8 cellular contexts compared by ENCODE assay signal in genomic region chr16:70738083-70738977, GRCh38. TPM values are rescaled to one million over a fixed set of nuclear protein-coding genes. Genes with fewer than 3 reads are reported as not detected.
DNase-seq lines count a peak whose midpoint lies in the region; ATAC-seq and TF ChIP-seq lines count a peak whose summit lies in the region.

No MANE protein-coding gene starts in this region.

- no peaks in the 10 kb centered on the region for H3K79me1 ChIP-seq in H9 (ENCODE audit: insufficient read depth, low read depth, low read length, poor library complexity, severe bottlenecking)

- in situ Hi-C loops in G401 (cut with HindIII; ENCODE audit: low sequenced_read_pairs): no loop called here

- no peak overlapping the region for H3K18ac ChIP-seq in H9 (ENCODE audit: insufficient read length, low read depth, low read length)

- H3K14ac ChIP-seq in H9 (ENCODE audit: insufficient read depth, low read length): no peak overlapping the region; the same call in 1 of the 2 replicates

- TF ChIP-seq EP300 in SK-N-SH (IDR thresholded peaks at IDR 0.05; ENCODE audit: borderline replicate concordance in 1 of 2, low read depth in 1 of 2, low read length in 1 of 2): no peak

- H3K27me3 ChIP-seq in CD8-positive, alpha-beta T cell (ENCODE audit: insufficient read depth, low read length): no peaks in the 10 kb centered on the region
- H3K27me3 ChIP-seq in H9 (ENCODE audit: insufficient read depth, low read length) (no peaks in the 10 kb centered on the region), SK-N-SH (ENCODE audit: insufficient read depth) (no peaks in the 10 kb centered on the region), upper lobe of right lung (no peaks in the 10 kb centered on the region)

- H4K5ac ChIP-seq in H9 (ENCODE audit: insufficient read length, low read depth, low read length): no peak overlapping the region

- no peaks in the 10 kb centered on the region for H3K9me3 Mint-ChIP-seq in CD8-positive, alpha-beta T cell
- H3K9me3 Mint-ChIP-seq in H9: peaks cover under 1 to 4% of the 10 kb centered on the region in 2 experiments; a peak in 3 of 5 replicates

- H3K23ac ChIP-seq in H9 (ENCODE audit: insufficient read length, low read depth, low read length): no peak overlapping the region

- TF ChIP-seq CTCF in CD8-positive, alpha-beta T cell (IDR thresholded peaks at IDR 0.05): peak; percentile 25
- TF ChIP-seq CTCF in H9 (conservative IDR thresholded peaks at IDR 0.05): peak; percentile 74
- peak; percentile 67 for TF ChIP-seq CTCF in SK-N-SH (IDR thresholded peaks at IDR 0.05)
- peak; percentile 72 for TF ChIP-seq CTCF in upper lobe of right lung (IDR thresholded peaks at IDR 0.05)

- CTCF ChIA-PET in CD8-positive, alpha-beta T cell (lab: Charles Lee): interaction anchor here (0.7 to 1.9 kb wide), 8 partner anchors 29 to 415 kb away, joined by 3 to 13 read pairs (median 4); no protein-coding TSS in a partner anchor
- CTCF ChIA-PET in SK-N-SH (lab: Yijun Ruan, JAX): interaction anchor here (0.5 to 4.0 kb wide), 24 partner anchors 11 to 99 kb away, joined by 3 to 33 read pairs (median 6); no protein-coding TSS in a partner anchor

- H3K9ac ChIP-seq in H9 (ENCODE audit: extremely low read depth, insufficient read length, low read length) (no peak overlapping the region), SK-N-SH (peak overlapping the region; percentile 30; the same call in 1 of the 2 replicates)

- intact Hi-C loops in CD8-positive, alpha-beta T cell (cut with DNase I, micrococcal nuclease): loop anchor here in 1 of 2 experiments (5.0 kb wide), 2 partner anchors 41 to 216 kb away; partner anchors contain the start of genes COG4 and SF3B3
- intact Hi-C loops in upper lobe of right lung (cut with DNase I): no loop called here

- peak overlapping the region; percentile 89 for H3K27ac ChIP-seq in CD8-positive, alpha-beta T cell (ENCODE audit: low read depth, low read length)
- H3K27ac ChIP-seq in H9 (ENCODE audit: insufficient read length, low read depth, low read length): no peak overlapping the region
- peak overlapping the region; percentile 87 to 99 for H3K27ac ChIP-seq in SK-N-SH (ENCODE audit: low read depth in 2 of 2, low read length in 1 of 2)
- peak overlapping the region; percentile 84 for H3K27ac ChIP-seq in upper lobe of right lung

- no peaks in the 10 kb centered on the region for H3F3A ChIP-seq in SK-N-SH (replicated peaks; ENCODE audit: insufficient read depth)

- no peaks in the 10 kb centered on the region for H3K9me2 ChIP-seq in SK-N-SH

- peak overlapping the region; percentile 77 for H3K4me3 Mint-ChIP-seq in CD8-positive, alpha-beta T cell
- no peak overlapping the region; a peak in 1 of 5 replicates for H3K4me3 Mint-ChIP-seq in H9

- H3K4me1 ChIP-seq in CD8-positive, alpha-beta T cell (ENCODE audit: insufficient read depth, low read length): peaks cover 67% of the 10 kb centered on the region
- H3K4me1 ChIP-seq in H9 (ENCODE audit: insufficient read depth, low read length): peaks cover 6% of the 10 kb centered on the region; the same call in 1 of the 2 replicates
- H3K4me1 ChIP-seq in SK-N-SH (ENCODE audit: control insufficient read depth in 1 of 2, insufficient read depth in 2 of 2, low read depth in 1 of 2, low read length in 1 of 2): peaks cover 26 to 64% of the 10 kb centered on the region in 2 experiments
- H3K4me1 ChIP-seq in upper lobe of right lung: peaks cover 63% of the 10 kb centered on the region

- H3K4me3 ChIP-seq in CD8-positive, alpha-beta T cell (ENCODE audit: low read depth, low read length): peak overlapping the region; percentile 25
- H3K4me3 ChIP-seq in SK-N-SH (ENCODE audit: low read depth in 2 of 2, low read length in 1 of 2) (no peak overlapping the region), upper lobe of right lung (peak overlapping the region; percentile 21)

- no peaks in the 10 kb centered on the region for H4K20me1 ChIP-seq in H9 (ENCODE audit: control insufficient read depth, insufficient read depth, insufficient read length)
- H4K20me1 ChIP-seq in SK-N-SH (ENCODE audit: insufficient read depth): no peaks in the 10 kb centered on the region

- peaks cover 5% of the 10 kb centered on the region for H3K36me3 ChIP-seq in CD8-positive, alpha-beta T cell (ENCODE audit: insufficient read depth, low read length)
- H3K36me3 ChIP-seq in SK-N-SH (replicated peaks in 1 of 2; ENCODE audit: control insufficient read depth in 1 of 2, insufficient read depth in 2 of 2, low read length in 1 of 2) (peaks cover 0 to 4% of the 10 kb centered on the region in 2 experiments), upper lobe of right lung (peaks cover 7% of the 10 kb centered on the region)

- TF ChIP-seq RAD21 in SK-N-SH (IDR thresholded peaks at IDR 0.05; ENCODE audit: low read length): peak; percentile 69

- H2AFZ ChIP-seq in H9 (ENCODE audit: low read length): no peak overlapping the region
- no peak overlapping the region for H2AFZ ChIP-seq in SK-N-SH (ENCODE audit: low read depth)

- H3T11ph ChIP-seq in H9 (ENCODE audit: low read length): no peak overlapping the region

- H2BK12ac ChIP-seq in H9 (ENCODE audit: insufficient read length, low read depth, low read length): no peak overlapping the region

- H4K8ac ChIP-seq in H9 (replicated peaks; ENCODE audit: insufficient read length, low read depth, low read length): no peak overlapping the region

- no peaks in the 10 kb centered on the region for H3K9me3 ChIP-seq in CD8-positive, alpha-beta T cell (ENCODE audit: low read length)
- H3K9me3 ChIP-seq in H9 (ENCODE audit: control insufficient read depth, low read depth, low read length) (no peaks in the 10 kb centered on the region), SK-N-SH (no peaks in the 10 kb centered on the region), upper lobe of right lung (no peaks in the 10 kb centered on the region)

- no peak overlapping the region for H2BK5ac ChIP-seq in H9 (ENCODE audit: insufficient read length, low read length)

- no peaks in the 10 kb centered on the region for H3K23me2 ChIP-seq in H9 (ENCODE audit: insufficient read length, low read depth, low read length, poor library complexity, severe bottlenecking)

- no peak overlapping the region for H3K4ac ChIP-seq in H9 (ENCODE audit: low read depth, low read length)

- H3K27ac Mint-ChIP-seq in CD8-positive, alpha-beta T cell: peak overlapping the region; percentile 100
- peak overlapping the region; percentile 66 to 79 (median 72); a peak in 5 of 7 replicates for H3K27ac Mint-ChIP-seq in H9

- no peak overlapping the region for H3K4me2 ChIP-seq in H9 (ENCODE audit: insufficient read depth, insufficient read length, low read length)
- peak overlapping the region; percentile 34; the same call in 1 of the 2 replicates for H3K4me2 ChIP-seq in SK-N-SH

- H3K79me2 ChIP-seq in H9 (ENCODE audit: insufficient read depth, low read length) (no peaks in the 10 kb centered on the region), SK-N-SH (ENCODE audit: insufficient read depth) (no peaks in the 10 kb centered on the region)

- H3K4me1 Mint-ChIP-seq in CD8-positive, alpha-beta T cell (ENCODE audit: low read depth): peaks cover 65% of the 10 kb centered on the region
- H3K4me1 Mint-ChIP-seq in H9: peaks cover 28 to 29% of the 10 kb centered on the region in 2 experiments

- WGBS in H9 (ENCODE audit: extremely low coverage, insufficient read length, low lambda C conversion rate): no CpG with 5 or more reads among the region's 22 CpGs
- 80% methylated on average over 20 of the region's 22 CpGs for WGBS in SK-N-SH (ENCODE audit: low lambda C conversion rate)

- peak in 4 of 7 experiments; percentile 26 to 58 (median 46) for DNase-seq in CD8-positive, alpha-beta T cell
- DNase-seq in H9 (peak; percentile 76), SK-N-SH (peak; percentile 81), dermis blood vessel endothelial cell (peak; percentile 82), medulla oblongata (ENCODE audit: extremely low spot score) (peak; percentile 67), upper lobe of right lung (peak; percentile 85), G401 (ENCODE audit: low spot score) (no peak)

- H2BK20ac ChIP-seq in H9 (ENCODE audit: low read depth, low read length, poor library complexity, severe bottlenecking): no peak overlapping the region

- H2BK120ac ChIP-seq in H9 (ENCODE audit: low read depth, low read length, poor library complexity, severe bottlenecking): no peak overlapping the region

- H4K91ac ChIP-seq in H9 (ENCODE audit: insufficient read length, low read depth, low read length): no peak overlapping the region

- no peak overlapping the region for H3K56ac ChIP-seq in H9 (ENCODE audit: insufficient read length, low read depth, low read length)

- H2AK5ac ChIP-seq in H9 (ENCODE audit: insufficient read length, low read length): no peak overlapping the region

- H3K36me3 Mint-ChIP-seq in CD8-positive, alpha-beta T cell: peaks cover 24% of the 10 kb centered on the region
- H3K36me3 Mint-ChIP-seq in H9 (ENCODE audit: insufficient read depth in 1 of 3, low read depth in 3 of 3): peaks cover 18 to 26% (median 18%) of the 10 kb centered on the region in 3 experiments

- POLR2A ChIA-PET in CD8-positive, alpha-beta T cell (lab: Charles Lee): interaction anchor here (0.9 to 4.9 kb wide), 7 partner anchors 10 to 391 kb away, joined by 3 to 22 read pairs (median 4); partner anchors contain the start of genes DDX19A and MTSS2
- POLR2A ChIA-PET in SK-N-SH (lab: Yijun Ruan, JAX): interaction anchor here (0.7 to 3.2 kb wide), 7 partner anchors 14 to 50 kb away, joined by 3 to 17 read pairs (median 4); no protein-coding TSS in a partner anchor

- no peaks in the 10 kb centered on the region for H3K27me3 Mint-ChIP-seq in CD8-positive, alpha-beta T cell (ENCODE audit: low read depth)
- no peaks in the 10 kb centered on the region for H3K27me3 Mint-ChIP-seq in H9 (ENCODE audit: low read depth)

- ATAC-seq in CD8-positive, alpha-beta T cell: peak; percentile 16
- ATAC-seq in upper lobe of right lung: peak; percentile 87
- ATAC-seq in HG02798 (IDR thresholded peaks at IDR 0.05; ENCODE audit: poor library complexity, unreplicated experiment): no peak

- no peak overlapping the region for H2BK15ac ChIP-seq in H9 (ENCODE audit: low read depth, low read length)

TF ChIP-seq in SK-N-SH, 30 proteins besides CTCF, POLR2A, EP300 and RAD21 (continues in another document):
- no peak for TF ChIP-seq NRF1 (IDR thresholded peaks at IDR 0.05; ENCODE audit: low read depth, low read length)

RNA-seq across cellular contexts. Expression of gene MTSS2, which starts 52.5 kb away (rescaled TPM):
- 10 to 100 TPM; 27.9 to 28.4 TPM for total RNA-seq in CD8-positive, alpha-beta T cell
- total RNA-seq in H9 (2021) (41.0 and 42.5 TPM in 2 replicates), dermis blood vessel endothelial cell (19.9 and 20.6 TPM in 2 replicates), upper lobe of right lung (81.3 TPM)
- polyA plus RNA-seq in SK-N-SH (2012; rRNA removed): 41.3 and 54.1 TPM in 2 replicates
- 25.3 and 37.7 TPM in 2 replicates for polyA plus RNA-seq in SK-N-SH (2012; cell fraction: cytosol; rRNA removed)
- polyA plus RNA-seq in SK-N-SH (2012; cell fraction: nucleus; rRNA removed): 114 and 150 TPM in 2 replicates
- total RNA-seq in G401 (2014; rRNA removed; shearing (Covaris generic)): 15.6 and 46.7 TPM in 2 replicates

Comparison
In these comparisons a context has a peak if more than half of its experiments do, and no peak if none do; other contexts are left out.
1. H3K4me3 ChIP-seq: peak in CD8-positive, alpha-beta T cell (single experiment) and upper lobe of right lung (single experiment); none in SK-N-SH (0 of 2).
2. Peak in every context shown above with its lines, with median percentiles within 50 percentile points of each other: CTCF ChIP-seq.